9 cellular contexts compared by ENCODE assay signal in the genomic region with DNA sequence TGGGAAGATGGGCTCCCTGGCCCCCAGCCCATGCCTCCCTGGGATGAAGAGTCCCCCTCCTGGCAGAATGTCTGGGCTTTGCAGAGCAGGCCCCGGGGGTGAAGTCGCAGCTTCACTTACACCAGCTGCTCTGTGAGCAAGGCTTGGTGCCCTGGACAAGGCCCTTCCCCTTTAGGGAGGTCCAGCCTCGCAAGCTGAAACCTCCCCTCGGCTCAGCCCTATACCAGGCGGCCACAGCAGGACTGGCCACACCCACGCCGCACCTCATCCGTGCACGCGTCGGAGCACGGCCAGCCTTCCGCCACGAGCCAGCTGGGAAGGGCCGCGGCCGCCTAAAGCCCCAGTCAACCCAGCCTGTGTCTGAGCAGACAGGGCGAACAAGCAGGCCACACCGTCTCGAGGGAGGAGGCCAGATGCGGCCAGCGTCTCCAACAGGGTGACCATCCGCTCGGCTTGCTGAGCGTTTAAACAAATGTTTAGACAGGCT.
DNase-seq lines count a peak whose midpoint lies in the region; ATAC-seq and TF ChIP-seq lines count a peak whose summit lies in the region.
"Had no signal": no experiment of that assay in that cellular context is flagged by ENCODE, and none has a peak within 500 bp of the region (broad histone marks: within the 10 kb centered on the region; RNA-seq: fewer than 3 reads in every experiment).

No MANE protein-coding gene starts in this region.

- TF ChIP-seq POLR2A in body of pancreas (IDR thresholded peaks at IDR 0.05) (peak; percentile 48 to 83 (median 80)), suprapubic skin (IDR thresholded peaks at IDR 0.05) (no peak)

- H3K4me3 Mint-ChIP-seq in activated T-cell treated with anti-CD3 and anti-CD28 coated beads, Interleukin-2, amount 50 U/mL, for 72 hours, result no peak overlapping the region

- intact Hi-C loops in body of pancreas (cut with DNase I), result no loop called here

- no peak for TF ChIP-seq EP300 in suprapubic skin (IDR thresholded peaks at IDR 0.05)

- no peaks in the 10 kb centered on the region for H3K27me3 Mint-ChIP-seq in activated T-cell treated with anti-CD3 and anti-CD28 coated beads, Interleukin-2, amount 50 U/mL, for 72 hours (ENCODE audit: low read depth)

- H3K9me3 ChIP-seq in body of pancreas (no peaks in the 10 kb centered on the region), suprapubic skin (no peaks in the 10 kb centered on the region)
- H3K9me3 ChIP-seq in effector memory CD4-positive, alpha-beta T cell (ENCODE audit: control insufficient read depth, low read length), result no peaks in the 10 kb centered on the region
- H3K9me3 ChIP-seq: ascending aorta had no signal

- H3K4me1 ChIP-seq in body of pancreas (peaks cover 10% of the 10 kb centered on the region), suprapubic skin (peaks cover 8% of the 10 kb centered on the region)
- H3K4me1 ChIP-seq in effector memory CD4-positive, alpha-beta T cell (ENCODE audit: control insufficient read depth, insufficient read depth, low read length, poor library complexity, severe bottlenecking), result no peaks in the 10 kb centered on the region
- H3K4me1 ChIP-seq: ascending aorta had no signal

- ATAC-seq in body of pancreas, result peak; percentile 99
- no peak for ATAC-seq in activated T-cell treated with anti-CD3 and anti-CD28 coated beads, Interleukin-2, amount 50 U/mL, for 72 hours (replicated peaks in 1 of 2)
- ATAC-seq in activated CD4-positive, CD25-positive, alpha-beta regulatory T cell treated with anti-CD3 and anti-CD28 coated beads, Interleukin-2, amount 50 U/mL, for 24 hours, result no peak

- H3K27ac Mint-ChIP-seq in activated T-cell treated with anti-CD3 and anti-CD28 coated beads, Interleukin-2, amount 50 U/mL, for 72 hours, result no peak overlapping the region

- peak overlapping the region in 3 of 4 donors; percentile 72 to 81 (median 79) for H3K27ac ChIP-seq in body of pancreas
- no peak overlapping the region for H3K27ac ChIP-seq in suprapubic skin
- H3K27ac ChIP-seq in effector memory CD4-positive, alpha-beta T cell (ENCODE audit: insufficient read depth, low read length, poor library complexity, severe bottlenecking), result no peak overlapping the region
- H3K27ac ChIP-seq: ascending aorta had no signal

- H3K4me3 ChIP-seq in body of pancreas, result no peak overlapping the region
- H3K4me3 ChIP-seq in suprapubic skin, result peak overlapping the region; percentile 18
- H3K4me3 ChIP-seq in effector memory CD4-positive, alpha-beta T cell (ENCODE audit: insufficient read depth, low read depth, low read length, poor library complexity, severe bottlenecking), result no peak overlapping the region

- DNase-seq in CMK (ENCODE audit: low read depth), result peak; percentile 61
- peak; percentile 98 for DNase-seq in NCI-H146 (lab: John Stamatoyannopoulos, UW)
- DNase-seq in body of pancreas, result peak; percentile 92 to 96 (median 96)
- peak; percentile 99 for DNase-seq in islet precursor cell
- DNase-seq in suprapubic skin (ENCODE audit: low spot score in 2 of 2), result peak in 1 of 2 donors; percentile 88
- no peak for DNase-seq in activated T-cell treated with anti-CD3 and anti-CD28 coated beads, Interleukin-2, amount 50 U/mL, for 72 hours
- DNase-seq in effector memory CD4-positive, alpha-beta T cell, result no peak

- no peaks in the 10 kb centered on the region for H3K4me1 Mint-ChIP-seq in activated T-cell treated with anti-CD3 and anti-CD28 coated beads, Interleukin-2, amount 50 U/mL, for 72 hours (ENCODE audit: low read depth)

- H3K27me3 ChIP-seq in body of pancreas (no peaks in the 10 kb centered on the region), suprapubic skin (peaks cover 15% of the 10 kb centered on the region)
- no peaks in the 10 kb centered on the region for H3K27me3 ChIP-seq in effector memory CD4-positive, alpha-beta T cell (replicated peaks; ENCODE audit: control insufficient read depth, insufficient read depth, low read length, poor library complexity, severe bottlenecking)
- H3K27me3 ChIP-seq: ascending aorta had no signal

- H3K9me3 Mint-ChIP-seq in activated T-cell treated with anti-CD3 and anti-CD28 coated beads, Interleukin-2, amount 50 U/mL, for 72 hours, result no peaks in the 10 kb centered on the region

- 1% methylated on average over 20 to 25 of the region's 25 CpGs for WGBS in body of pancreas, 2 donors
- WGBS in suprapubic skin, result 13% methylated on average over 6 of the region's 25 CpGs

- H3K36me3 Mint-ChIP-seq in activated T-cell treated with anti-CD3 and anti-CD28 coated beads, Interleukin-2, amount 50 U/mL, for 72 hours (ENCODE audit: insufficient read depth in 2 of 2), result no peaks in the 10 kb centered on the region

- H3K36me3 ChIP-seq in body of pancreas (replicated peaks in 1 of 2; ENCODE audit: insufficient read depth in 1 of 2, low read depth in 2 of 2) (peaks cover 0 to 3% of the 10 kb centered on the region in 2 donors), suprapubic skin (peaks cover 26% of the 10 kb centered on the region)
- H3K36me3 ChIP-seq in effector memory CD4-positive, alpha-beta T cell (ENCODE audit: control insufficient read depth, insufficient read depth, low read length), result peaks cover 17% of the 10 kb centered on the region

- no peak for TF ChIP-seq CTCF in body of pancreas (IDR thresholded peaks at IDR 0.05)
- no peak for TF ChIP-seq CTCF in suprapubic skin (IDR thresholded peaks at IDR 0.05)

Comparison
In these comparisons a context has a peak if more than half of its experiments do, and no peak if none do; other contexts are left out.
1. DNase-seq: peak in CMK (single experiment), NCI-H146 (single experiment), body of pancreas (4 of 4) and islet precursor cell (single experiment); none in activated T-cell treated with anti-CD3 and anti-CD28 coated beads, Interleukin-2, amount 50 U/mL, for 72 hours (0 of 2) and effector memory CD4-positive, alpha-beta T cell (0 of 3).
2. H3K27ac ChIP-seq: peak in body of pancreas (3 of 4); none in suprapubic skin (single experiment) and effector memory CD4-positive, alpha-beta T cell (single experiment).
3. POLR2A ChIP-seq: peak in body of pancreas (3 of 3); none in suprapubic skin (0 of 2).